Comparison of ENCODE assay signal across 22 cellular contexts in genomic region chr11:117908959-117909610, GRCh38. TPM values are rescaled to one million over a fixed set of nuclear protein-coding genes. Genes with fewer than 3 reads are reported as not detected.
DNase-seq lines count a peak whose midpoint lies in the region; ATAC-seq and TF ChIP-seq lines count a peak whose summit lies in the region.
"Had no signal": no experiment of that assay in that cellular context is flagged by ENCODE, and none has a peak within 500 bp of the region (broad histone marks: within the 10 kb centered on the region; RNA-seq: fewer than 3 reads in every experiment).

No MANE protein-coding gene starts in this region.

- no peak for ATAC-seq in left ventricle myocardium superior
- no peak for ATAC-seq in GM21528 (IDR thresholded peaks at IDR 0.05; ENCODE audit: low FRiP score, unreplicated experiment)
- ATAC-seq: lower lobe of right lung; Right ventricle myocardium inferior; stimulated activated naive CD8-positive, alpha-beta T cell treated with anti-CD3 and anti-CD28 coated beads, Interleukin-15, amount 100 ng/mL, for 72 hours; T-cell had no signal

- intact Hi-C loops in left ventricle myocardium superior (cut with micrococcal nuclease): no loop called here

- TF ChIP-seq POLR2A in suprapubic skin (IDR thresholded peaks at IDR 0.05): no peak

- no peak overlapping the region for H3K9ac ChIP-seq in OCI-LY3 (ENCODE audit: low read length)

- H3K27me3 ChIP-seq in cardiac muscle cell (no peaks in the 10 kb centered on the region), OCI-LY3 (ENCODE audit: low read depth, low read length) (no peaks in the 10 kb centered on the region), suprapubic skin (peaks cover 2% of the 10 kb centered on the region), SJCRH30 (no peaks in the 10 kb centered on the region)
- H3K27me3 ChIP-seq: breast epithelium had no signal

- DNase-seq in cardiac muscle cell (ENCODE audit: low read depth in 1 of 2, low spot score in 1 of 2) (peak in 1 of 2 donors; percentile 51), left ventricle myocardium superior (no peak), coronary artery (ENCODE audit: low spot score) (peak; percentile 45), suprapubic skin (ENCODE audit: low spot score in 2 of 2) (peak; percentile 32 to 41), SJCRH30 (no peak), GOT3 (lab: John Stamatoyannopoulos, UW) (no peak)
- DNase-seq: dermis blood vessel endothelial cell; foreskin fibroblast; hippocampal formation; lower lobe of right lung; NCI-H1417; NCI-H510A; stimulated activated CD4-positive, alpha-beta T cell treated with anti-CD3 and anti-CD28 coated beads, Interleukin-4, amount 100 ng/mL, for 4 hours; stimulated activated naive CD8-positive, alpha-beta T cell treated with anti-CD3 and anti-CD28 coated beads, Interleukin-15, amount 100 ng/mL, for 72 hours had no signal

- H3K4me1 ChIP-seq in cardiac muscle cell (ENCODE audit: low read depth) (peaks cover 34% of the 10 kb centered on the region), OCI-LY3 (ENCODE audit: low read length) (peaks cover 30% of the 10 kb centered on the region), suprapubic skin (peaks cover 6% of the 10 kb centered on the region), SJCRH30 (peaks cover 15% of the 10 kb centered on the region)
- H3K4me1 ChIP-seq: breast epithelium had no signal

- no peak overlapping the region for H2AFZ ChIP-seq in OCI-LY3 (ENCODE audit: low read depth, low read length)

- H3K4me3 ChIP-seq in cardiac muscle cell (no peak overlapping the region), OCI-LY3 (ENCODE audit: low read length) (peak overlapping the region; percentile 91), coronary artery (no peak overlapping the region), suprapubic skin (no peak overlapping the region), SJCRH30 (no peak overlapping the region)
- H3K4me3 ChIP-seq: breast epithelium, HAP-1, lower lobe of right lung had no signal

- H4K20me1 ChIP-seq in OCI-LY3 (ENCODE audit: insufficient read depth, low read length): no peaks in the 10 kb centered on the region

- H3K27ac ChIP-seq in cardiac muscle cell (peak overlapping the region; percentile 51), OCI-LY3 (ENCODE audit: low read length) (no peak overlapping the region), coronary artery (no peak overlapping the region), suprapubic skin (no peak overlapping the region), SJCRH30 (no peak overlapping the region)
- H3K27ac ChIP-seq: breast epithelium, lower lobe of right lung had no signal

- peak overlapping the region; percentile 95 for H3K4me2 ChIP-seq in OCI-LY3 (ENCODE audit: low read length)

- WGBS in suprapubic skin: 75% methylated on average over 4 of the region's 4 CpGs

- H3K36me3 ChIP-seq in cardiac muscle cell (no peaks in the 10 kb centered on the region), OCI-LY3 (replicated peaks; ENCODE audit: low read depth, low read length) (peaks cover 7% of the 10 kb centered on the region), suprapubic skin (no peaks in the 10 kb centered on the region), SJCRH30 (no peaks in the 10 kb centered on the region)
- H3K36me3 ChIP-seq: breast epithelium, HAP-1, lower lobe of right lung had no signal

- no peak for TF ChIP-seq CTCF in cardiac muscle cell (IDR thresholded peaks at IDR 0.05; ENCODE audit: low read depth, low read length)
- no peak for TF ChIP-seq CTCF in OCI-LY3 (IDR thresholded peaks at IDR 0.05; ENCODE audit: low read depth, low read length)
- TF ChIP-seq CTCF in coronary artery (IDR thresholded peaks at IDR 0.05): no peak
- TF ChIP-seq CTCF in suprapubic skin (IDR thresholded peaks at IDR 0.05): no peak

- H3K9me3 ChIP-seq in cardiac muscle cell (ENCODE audit: low read depth): no peaks in the 10 kb centered on the region
- no peaks in the 10 kb centered on the region for H3K9me3 ChIP-seq in OCI-LY3 (ENCODE audit: insufficient read depth, low read length)
- no peaks in the 10 kb centered on the region for H3K9me3 ChIP-seq in suprapubic skin
- no peaks in the 10 kb centered on the region for H3K9me3 ChIP-seq in SJCRH30 (replicated peaks)
- H3K9me3 ChIP-seq: breast epithelium, HAP-1, lower lobe of right lung had no signal

- no peak for TF ChIP-seq EP300 in suprapubic skin (IDR thresholded peaks at IDR 0.05)

- peaks cover 17% of the 10 kb centered on the region for H3K79me2 ChIP-seq in OCI-LY3 (ENCODE audit: low read length)

RNA-seq across cellular contexts. Expression of gene TMPRSS13, which starts 20.1 kb away (rescaled TPM):
- 0.04 and 0.66 TPM in 2 replicates for total RNA-seq in cardiac muscle cell
- polyA plus RNA-seq in cardiac muscle cell: 0.40 TPM in 1 of 2 replicates, not detected in the other
- total RNA-seq in left ventricle myocardium superior: 0.15 TPM
- 10 to 100 TPM; 24.7 to 92.0 (median 73.1) TPM for total RNA-seq in suprapubic skin
- total RNA-seq in SJCRH30 (2014; rRNA removed; shearing (Covaris generic)): not detected in 2 replicates
- total RNA-seq: dermis blood vessel endothelial cell, LHCN-M2, renal cortical epithelial cell, Right ventricle myocardium inferior had no signal

RNA-seq across cellular contexts. Expression of gene FXYD6, which starts 32.6 kb away (rescaled TPM):
- total RNA-seq in cardiac muscle cell (324 and 403 TPM in 2 replicates), left ventricle myocardium superior (35.4 TPM), suprapubic skin (10 to 100 TPM in 2 of 4 donors, 1 to 10 TPM in 2; 4.8 to 15.9 (median 9.5) TPM)
- 310 and 541 TPM in 2 replicates for polyA plus RNA-seq in cardiac muscle cell
- total RNA-seq in SJCRH30 (2014; rRNA removed; shearing (Covaris generic)): 86.9 and 90.1 TPM in 2 replicates

Comparison
In these comparisons a context has a peak if more than half of its experiments do, and no peak if none do; other contexts are left out.
1. DNase-seq: peak in coronary artery (single experiment) and suprapubic skin (2 of 2); none in left ventricle myocardium superior (single experiment), SJCRH30 (0 of 2) and GOT3 (single experiment).
2. RNA of gene TMPRSS13, which starts 20.1 kb away (total RNA-seq): 24.7 to 92.0 TPM in suprapubic skin; 0.04 to 0.66 TPM in cardiac muscle cell, 0.15 TPM in left ventricle myocardium superior (single experiment) and not detected in SJCRH30; every median in the first group is over 10 times any median in the second.